ENCODE assay signal across 9 cellular contexts in genomic region chr11:128627666-128628342, GRCh38. TPM values are rescaled to one million over a fixed set of nuclear protein-coding genes. Genes with fewer than 3 reads are reported as not detected.
DNase-seq lines count a peak whose midpoint lies in the region; ATAC-seq and TF ChIP-seq lines count a peak whose summit lies in the region.
"Had no signal": no experiment of that assay in that cellular context is flagged by ENCODE, and none has a peak within 500 bp of the region (broad histone marks: within the 10 kb centered on the region; RNA-seq: fewer than 3 reads in every experiment).

No MANE protein-coding gene starts in this region.

- CTCF ChIA-PET in naive thymus-derived CD4-positive, alpha-beta T cell (lab: Charles Lee) = interaction anchor here (0.7 to 7.6 kb wide), 17 partner anchors 14 to 457 kb away, joined by 3 to 148 read pairs (median 6); no protein-coding TSS in a partner anchor
- CTCF ChIA-PET in Calu3 (lab: Charles Lee) = no interaction called here

- H3K27me3 Mint-ChIP-seq in T-helper 2 cell treated with Interferon-gamma antibody and Interleukin-4, amounts not matched to agents 5 μg/mL and 100 μg/mL, for 36 hours (ENCODE audit: low read depth) = no peaks in the 10 kb centered on the region
- no peaks in the 10 kb centered on the region for H3K27me3 Mint-ChIP-seq in naive thymus-derived CD4-positive, alpha-beta T cell
- no peaks in the 10 kb centered on the region for H3K27me3 Mint-ChIP-seq in Calu3 (ENCODE audit: unreplicated experiment)

- no peaks in the 10 kb centered on the region for H3K27me3 ChIP-seq in naive thymus-derived CD4-positive, alpha-beta T cell (ENCODE audit: control insufficient read depth in 2 of 2, insufficient read depth in 2 of 2, low read length in 2 of 2)
- H3K27me3 ChIP-seq: hepatocyte had no signal

- BruUV-seq in Calu3 (replicated peaks; lab: Mats Ljungman, UMichigan) = no TSS peak

- H3K9me3 Mint-ChIP-seq in T-helper 2 cell treated with Interferon-gamma antibody and Interleukin-4, amounts not matched to agents 5 μg/mL and 100 μg/mL, for 36 hours = no peaks in the 10 kb centered on the region
- peaks cover 0 to 2% (median 0%) of the 10 kb centered on the region in 11 donors for H3K9me3 Mint-ChIP-seq in naive thymus-derived CD4-positive, alpha-beta T cell
- no peaks in the 10 kb centered on the region for H3K9me3 Mint-ChIP-seq in Calu3 (ENCODE audit: low read depth, unreplicated experiment)

- peak overlapping the region; percentile 70 for H3K4me3 Mint-ChIP-seq in T-helper 2 cell treated with Interferon-gamma antibody and Interleukin-4, amounts not matched to agents 5 μg/mL and 100 μg/mL, for 36 hours
- peak overlapping the region; percentile 75 to 85 (median 78) for H3K4me3 Mint-ChIP-seq in naive thymus-derived CD4-positive, alpha-beta T cell
- H3K4me3 Mint-ChIP-seq in Calu3 (ENCODE audit: low read depth, unreplicated experiment) = no peak overlapping the region

- intact Hi-C loops in naive thymus-derived CD4-positive, alpha-beta T cell (cut with micrococcal nuclease) = loop anchor here in 1 of 2 donors (1.0 kb wide), 1 partner anchor 103 kb away; no protein-coding TSS in a partner anchor
- intact Hi-C loops in Calu3 (cut with micrococcal nuclease; ENCODE audit: unreplicated experiment) = loop anchor here (10.0 kb wide), 1 partner anchor 103 kb away; no protein-coding TSS in a partner anchor

- H3K36me3 ChIP-seq in naive thymus-derived CD4-positive, alpha-beta T cell (ENCODE audit: control insufficient read depth in 2 of 3, insufficient read depth in 3 of 3, low read length in 3 of 3) = no peaks in the 10 kb centered on the region

- H3K36me3 Mint-ChIP-seq in T-helper 2 cell treated with Interferon-gamma antibody and Interleukin-4, amounts not matched to agents 5 μg/mL and 100 μg/mL, for 36 hours (ENCODE audit: low read depth) = peaks cover 1% of the 10 kb centered on the region
- H3K36me3 Mint-ChIP-seq in naive thymus-derived CD4-positive, alpha-beta T cell = peaks cover 0 to 1% (median 0%) of the 10 kb centered on the region in 5 donors
- H3K36me3 Mint-ChIP-seq in Calu3 (ENCODE audit: insufficient read depth, unreplicated experiment) = no peaks in the 10 kb centered on the region

- no peak for DNase-seq in T-helper 2 cell treated with Interferon-gamma antibody and Interleukin-4, amounts not matched to agents 5 μg/mL and 100 μg/mL, for 36 hours (ENCODE audit: low spot score)
- DNase-seq in naive thymus-derived CD4-positive, alpha-beta T cell = no peak
- no peak for DNase-seq in midbrain (lab: John Stamatoyannopoulos, UW)
- DNase-seq in Calu3 = no peak
- DNase-seq in HPDE6-E6E7 (ENCODE audit: extremely low spot score) = no peak

- POLR2A ChIA-PET in naive thymus-derived CD4-positive, alpha-beta T cell (lab: Charles Lee) = interaction anchor here (0.7 to 18.7 kb wide), 25 partner anchors 9 to 456 kb away, joined by 3 to 546 read pairs (median 9); no protein-coding TSS in a partner anchor

- ATAC-seq in GM18861 (IDR thresholded peaks at IDR 0.05; ENCODE audit: unreplicated experiment) (peak; percentile 40), GM21825 (IDR thresholded peaks at IDR 0.05; ENCODE audit: unreplicated experiment) (peak; percentile 32), HG02884 (IDR thresholded peaks at IDR 0.05; ENCODE audit: unreplicated experiment) (no peak)
- no peak for ATAC-seq in naive thymus-derived CD4-positive, alpha-beta T cell

- peaks cover 80% of the 10 kb centered on the region for H3K4me1 Mint-ChIP-seq in T-helper 2 cell treated with Interferon-gamma antibody and Interleukin-4, amounts not matched to agents 5 μg/mL and 100 μg/mL, for 36 hours (ENCODE audit: low read depth)
- H3K4me1 Mint-ChIP-seq in naive thymus-derived CD4-positive, alpha-beta T cell = peaks cover 72 to 97% (median 95%) of the 10 kb centered on the region in 7 donors
- no peaks in the 10 kb centered on the region for H3K4me1 Mint-ChIP-seq in Calu3 (ENCODE audit: low read depth, unreplicated experiment)

- H3K9me3 ChIP-seq in naive thymus-derived CD4-positive, alpha-beta T cell (ENCODE audit: control insufficient read depth in 2 of 3, low read length in 3 of 3) = no peaks in the 10 kb centered on the region

- peaks cover 68 to 87% of the 10 kb centered on the region in 2 donors for H3K4me1 ChIP-seq in naive thymus-derived CD4-positive, alpha-beta T cell (ENCODE audit: control insufficient read depth in 2 of 2, insufficient read depth in 2 of 2, low read length in 2 of 2)

- peak overlapping the region; percentile 63 for H3K27ac ChIP-seq in naive thymus-derived CD4-positive, alpha-beta T cell (ENCODE audit: low read depth, low read length)
- H3K27ac ChIP-seq: hepatocyte had no signal

- TF ChIP-seq CTCF in Calu3 (IDR thresholded peaks at IDR 0.05; ENCODE audit: unreplicated experiment) = no peak

- H3K4me3 ChIP-seq in naive thymus-derived CD4-positive, alpha-beta T cell (ENCODE audit: low read length) = peak overlapping the region; percentile 13
- H3K4me3 ChIP-seq: hepatocyte had no signal

- peak overlapping the region; percentile 75 for H3K27ac Mint-ChIP-seq in T-helper 2 cell treated with Interferon-gamma antibody and Interleukin-4, amounts not matched to agents 5 μg/mL and 100 μg/mL, for 36 hours
- peak overlapping the region; percentile 88 to 100 (median 95) for H3K27ac Mint-ChIP-seq in naive thymus-derived CD4-positive, alpha-beta T cell
- H3K27ac Mint-ChIP-seq in Calu3 (ENCODE audit: unreplicated experiment) = no peak overlapping the region

RNA-seq across cellular contexts. Expression of gene ETS1, which starts 40.4 kb away (rescaled TPM):
- 100 to 1,000 TPM; 659 to 871 (median 773) TPM for total RNA-seq in naive thymus-derived CD4-positive, alpha-beta T cell
- polyA plus RNA-seq in naive thymus-derived CD4-positive, alpha-beta T cell = 100 to 1,000 TPM; 514 to 634 TPM
- 26.5 and 38.4 TPM in 2 replicates for total RNA-seq in Calu3 (2022)

Comparison
In these comparisons a context has a peak if more than half of its experiments do, and no peak if none do; other contexts are left out.
1. ATAC-seq: peak in GM18861 (single experiment) and GM21825 (single experiment); none in naive thymus-derived CD4-positive, alpha-beta T cell (single experiment) and HG02884 (single experiment).
2. RNA of gene ETS1, which starts 40.4 kb away (total RNA-seq): 659 to 871 TPM in naive thymus-derived CD4-positive, alpha-beta T cell; 26.5 to 38.4 TPM in Calu3; every median in the first group is over 10 times any median in the second.